8 cellular contexts compared by ENCODE assay signal in the genomic region with DNA sequence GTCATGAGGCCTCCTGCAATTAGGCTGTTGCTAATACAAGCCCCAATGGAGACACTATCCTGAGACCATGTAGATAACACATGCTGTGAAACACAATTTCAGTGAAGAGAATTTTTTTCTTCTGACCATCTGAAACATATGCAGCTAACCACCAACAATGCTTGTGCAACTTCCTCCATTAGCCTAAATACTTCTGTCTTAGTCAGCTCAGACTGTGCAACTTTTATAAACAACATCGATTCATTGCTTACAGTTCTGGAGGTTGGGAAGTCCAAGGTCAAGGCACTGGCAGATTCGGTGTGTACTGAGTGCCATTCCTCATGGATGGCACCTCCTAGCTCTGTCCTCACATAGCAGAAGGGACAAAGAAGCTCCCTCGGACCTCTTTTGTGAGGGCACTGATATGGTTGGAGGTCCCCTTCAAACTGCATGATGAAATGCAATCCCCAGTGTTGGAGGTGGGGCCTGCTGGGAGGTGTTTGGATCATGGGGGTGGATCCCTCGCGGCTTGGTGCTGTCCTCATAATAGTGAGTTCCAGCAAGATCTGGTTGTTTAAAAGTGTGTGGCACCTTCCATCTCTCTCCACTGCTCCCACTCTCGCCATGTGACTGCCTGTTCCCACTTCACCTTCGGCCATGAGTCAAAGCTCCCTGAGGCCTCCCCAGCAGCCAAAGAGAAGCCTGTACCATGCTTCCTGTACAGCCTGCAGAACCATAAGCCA. TPM values are rescaled to one million over a fixed set of nuclear protein-coding genes. Genes with fewer than 3 reads are reported as not detected.
A peak's percentile ranks its signal among the peaks of the same experiment; 100 is the strongest.
DNase-seq lines count a peak whose midpoint lies in the region; ATAC-seq and TF ChIP-seq lines count a peak whose summit lies in the region.

No MANE protein-coding gene starts in this region.

- H3K27me3 ChIP-seq in esophagus squamous epithelium: no peaks in the 10 kb centered on the region

- CTCF ChIA-PET in activated CD8-positive, alpha-beta memory T cell treated with anti-CD3 and anti-CD28 coated beads, Interleukin-2, amount 10 ng/mL, durations not matched to agents 7 days and 5 days (lab: Charles Lee): interaction anchor here (0.6 to 1.4 kb wide), 4 partner anchors 11 to 104 kb away, joined by 3 to 4 read pairs (median 4); no protein-coding TSS in a partner anchor

- no peak for ATAC-seq in activated CD8-positive, alpha-beta memory T cell treated with anti-CD3 and anti-CD28 coated beads, Interleukin-2, amount 10 ng/mL, durations not matched to agents 7 days and 5 days
- ATAC-seq in stimulated activated naive CD8-positive, alpha-beta T cell treated with anti-CD3 and anti-CD28 coated beads, Interleukin-15, amount 100 ng/mL, for 72 hours: peak; percentile 28
- ATAC-seq in GM18873 (IDR thresholded peaks at IDR 0.05; ENCODE audit: low FRiP score, unreplicated experiment): no peak

- no peaks in the 10 kb centered on the region for H3K9me3 Mint-ChIP-seq in activated CD8-positive, alpha-beta memory T cell treated with anti-CD3 and anti-CD28 coated beads, Interleukin-2, amount 10 ng/mL, durations not matched to agents 7 days and 5 days (ENCODE audit: low read depth)
- H3K9me3 Mint-ChIP-seq in stimulated activated naive CD8-positive, alpha-beta T cell treated with anti-CD3 and anti-CD28 coated beads, Interleukin-15, amount 100 ng/mL, for 72 hours: no peaks in the 10 kb centered on the region

- H3K4me3 Mint-ChIP-seq in activated CD8-positive, alpha-beta memory T cell treated with anti-CD3 and anti-CD28 coated beads, Interleukin-2, amount 10 ng/mL, durations not matched to agents 7 days and 5 days: no peak overlapping the region
- peak overlapping the region; percentile 3 to 21 for H3K4me3 Mint-ChIP-seq in stimulated activated naive CD8-positive, alpha-beta T cell treated with anti-CD3 and anti-CD28 coated beads, Interleukin-15, amount 100 ng/mL, for 72 hours

- peaks cover 34% of the 10 kb centered on the region for H3K36me3 Mint-ChIP-seq in activated CD8-positive, alpha-beta memory T cell treated with anti-CD3 and anti-CD28 coated beads, Interleukin-2, amount 10 ng/mL, durations not matched to agents 7 days and 5 days

- H3K36me3 ChIP-seq in esophagus squamous epithelium: peaks cover 0 to 60% (median 3%) of the 10 kb centered on the region in 3 donors

- no peaks in the 10 kb centered on the region for H3K27me3 Mint-ChIP-seq in activated CD8-positive, alpha-beta memory T cell treated with anti-CD3 and anti-CD28 coated beads, Interleukin-2, amount 10 ng/mL, durations not matched to agents 7 days and 5 days
- H3K27me3 Mint-ChIP-seq in stimulated activated naive CD8-positive, alpha-beta T cell treated with anti-CD3 and anti-CD28 coated beads, Interleukin-15, amount 100 ng/mL, for 72 hours: no peaks in the 10 kb centered on the region

- intact Hi-C loops in esophagus squamous epithelium (cut with DNase I): no loop called here

- H3K27ac ChIP-seq in esophagus squamous epithelium: peak overlapping the region; percentile 17 to 45 (median 38)
- no peak overlapping the region for H3K27ac ChIP-seq in caudate nucleus (ENCODE audit: low read depth, low read length)

- H3K4me1 ChIP-seq in esophagus squamous epithelium: peaks cover 13 to 83% (median 43%) of the 10 kb centered on the region in 3 donors

- no peak overlapping the region for H3K4me3 ChIP-seq in esophagus squamous epithelium

- DNase-seq in activated CD8-positive, alpha-beta memory T cell treated with anti-CD3 and anti-CD28 coated beads, Interleukin-2, amount 10 ng/mL, durations not matched to agents 7 days and 5 days: no peak
- DNase-seq in activated CD8-positive, alpha-beta memory T cell treated with anti-CD3 and anti-CD28 coated beads for 24 hours: no peak
- DNase-seq in OCI-M1 (lab: John Stamatoyannopoulos, UW) (peak; percentile 34), esophagus squamous epithelium (lab: John Stamatoyannopoulos, UW) (no peak), caudate nucleus (lab: John Stamatoyannopoulos, UW) (no peak), HuH-7 (ENCODE audit: low spot score) (no peak)
- DNase-seq in stimulated activated naive CD8-positive, alpha-beta T cell treated with anti-CD3 and anti-CD28 coated beads, Interleukin-15, amount 100 ng/mL, for 72 hours: no peak

- H3K27ac Mint-ChIP-seq in activated CD8-positive, alpha-beta memory T cell treated with anti-CD3 and anti-CD28 coated beads, Interleukin-2, amount 10 ng/mL, durations not matched to agents 7 days and 5 days: peak overlapping the region; percentile 2
- no peak overlapping the region for H3K27ac Mint-ChIP-seq in stimulated activated naive CD8-positive, alpha-beta T cell treated with anti-CD3 and anti-CD28 coated beads, Interleukin-15, amount 100 ng/mL, for 72 hours

- H3K4me1 Mint-ChIP-seq in activated CD8-positive, alpha-beta memory T cell treated with anti-CD3 and anti-CD28 coated beads, Interleukin-2, amount 10 ng/mL, durations not matched to agents 7 days and 5 days: peaks cover 59% of the 10 kb centered on the region
- H3K4me1 Mint-ChIP-seq in stimulated activated naive CD8-positive, alpha-beta T cell treated with anti-CD3 and anti-CD28 coated beads, Interleukin-15, amount 100 ng/mL, for 72 hours: peaks cover 99% of the 10 kb centered on the region

- 71 to 73% methylated on average over 3 to 7 of the region's 7 CpGs for WGBS in esophagus squamous epithelium, 2 donors

- no peaks in the 10 kb centered on the region for H3K9me3 ChIP-seq in esophagus squamous epithelium

- no peak for TF ChIP-seq CTCF in esophagus squamous epithelium (IDR thresholded peaks at IDR 0.05)

- no peak for TF ChIP-seq POLR2A in esophagus squamous epithelium (IDR thresholded peaks at IDR 0.05)

RNA-seq across cellular contexts. Expression of gene STK24, which starts 27.7 kb away (rescaled TPM):
- total RNA-seq in activated CD8-positive, alpha-beta memory T cell treated with anti-CD3 and anti-CD28 coated beads, Interleukin-2, amount 10 ng/mL, durations not matched to agents 7 days and 5 days: 100 to 1,000 TPM; 134 to 148 TPM
- total RNA-seq in esophagus squamous epithelium: 100 to 1,000 TPM; 119 to 156 (median 130) TPM
